Comparison of ENCODE assay signal across 8 cellular contexts in the genomic region with DNA sequence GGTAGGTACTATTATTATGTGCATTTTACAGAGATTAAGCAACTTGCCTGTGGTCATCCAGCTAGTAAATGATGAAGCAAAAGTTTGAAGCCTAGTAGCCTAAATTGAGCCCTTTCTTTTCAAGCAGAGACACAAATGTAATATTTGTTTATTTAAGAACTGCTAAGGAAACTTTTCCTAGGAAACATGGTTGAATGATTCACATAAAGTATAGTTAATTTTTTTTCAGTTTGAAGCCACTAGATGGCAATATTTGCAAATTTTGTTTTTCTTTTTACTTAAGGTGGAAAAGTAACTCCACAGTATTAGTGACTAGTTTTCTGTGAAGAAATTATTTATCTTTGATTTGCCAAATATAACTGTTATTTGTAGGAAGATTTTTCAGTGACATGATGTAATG. TPM values are rescaled to one million over a fixed set of nuclear protein-coding genes. Genes with fewer than 3 reads are reported as not detected.
DNase-seq lines count a peak whose midpoint lies in the region; ATAC-seq, FAIRE-seq and TF ChIP-seq lines count a peak whose summit lies in the region.

No MANE protein-coding gene starts in this region.

- DNase-seq in A549 (ENCODE audit: low read depth in 1 of 2, low spot score in 1 of 2): peak in 1 of 2 experiments; percentile 34
- DNase-seq in GM18507 (ENCODE audit: extremely low spot score, insufficient read length, low read depth): no peak
- no peak for DNase-seq in Peyer's patch
- peak; percentile 20 for DNase-seq in globus pallidus (ENCODE audit: low spot score)
- DNase-seq in islet precursor cell: no peak

- TF ChIP-seq CTCF in A549 (IDR thresholded peaks at IDR 0.05) (peak; percentile 47), Peyer's patch (IDR thresholded peaks at IDR 0.05) (peak in 5 of 6 experiments; percentile 17 to 52 (median 38))

- no peaks in the 10 kb centered on the region for H3K27me3 ChIP-seq in Peyer's patch

- POLR2A ChIA-PET in A549 (lab: Yijun Ruan, JAX): no interaction called here

- FAIRE-seq in A549 (lab: Jason Lieb, UNC) (no peak), GM18507 (lab: Jason Lieb, UNC) (peak; percentile 67)

- ATAC-seq in A549 (peak in 1 of 2 experiments; percentile 65; a peak in 2 of 6 replicates), GM21528 (IDR thresholded peaks at IDR 0.05; ENCODE audit: low FRiP score, unreplicated experiment) (no peak), GM19463 (IDR thresholded peaks at IDR 0.05; ENCODE audit: unreplicated experiment) (no peak), HG02610 (IDR thresholded peaks at IDR 0.05; ENCODE audit: unreplicated experiment) (no peak)

- peak overlapping the region; percentile 28; the same call in 1 of the 3 replicates for H3K4me2 ChIP-seq in A549

- H3K9me3 ChIP-seq in A549 (no peaks in the 10 kb centered on the region), Peyer's patch (no peaks in the 10 kb centered on the region)

- no peaks in the 10 kb centered on the region for H3K36me3 ChIP-seq in Peyer's patch

- H3K4me1 ChIP-seq in A549: peaks cover 5% of the 10 kb centered on the region; the same call in 2 of the 3 replicates
- H3K4me1 ChIP-seq in Peyer's patch: no peaks in the 10 kb centered on the region

- no peak for TF ChIP-seq EP300 in A549 (IDR thresholded peaks at IDR 0.05)

- CTCF ChIA-PET in A549 (lab: Yijun Ruan, JAX): interaction anchor here (1.0 to 1.5 kb wide), 5 partner anchors 22 to 342 kb away, joined by 3 to 5 read pairs (median 3); no protein-coding TSS in a partner anchor

- TF ChIP-seq RAD21 in A549 (conservative IDR thresholded peaks at IDR 0.05 in 1 of 2, IDR thresholded peaks at IDR 0.05 in 1 of 2): peak; percentile 50 to 63

- H3K4me3 ChIP-seq in A549: no peak overlapping the region
- no peak overlapping the region for H3K4me3 ChIP-seq in Peyer's patch

- no peak overlapping the region for H3K27ac ChIP-seq in A549
- no peak overlapping the region for H3K27ac ChIP-seq in Peyer's patch

- TF ChIP-seq POLR2A in A549 (IDR thresholded peaks at IDR 0.05; ENCODE audit: low read length): no peak
- no peak for TF ChIP-seq POLR2A in Peyer's patch (IDR thresholded peaks at IDR 0.05)

TF ChIP-seq in A549, 52 proteins besides CTCF, POLR2A, EP300 and RAD21:
- TF ChIP-seq ESRRA (IDR thresholded peaks at IDR 0.05; ENCODE audit: borderline replicate concordance, low read length) (no peak), SMC3 (IDR thresholded peaks at IDR 0.05) (peak; percentile 48)

RNA-seq across cellular contexts. Expression of gene ANKRD17, which starts 52.8 kb away (rescaled TPM):
- polyA plus RNA-seq in A549 (2011; rRNA removed) (43.5 and 46.3 TPM in 2 replicates), A549 (2017; fragmentation: RNase III; extraction: RNeasy Plus Mini Kit Qiagen cat#74134 plus additional on column Dnase treatment) (17.5 to 19.0 TPM (median 18.1 TPM) in 3 replicates)
- 11.1 and 14.3 TPM in 2 replicates for polyA plus RNA-seq in A549 (2012; cell fraction: cytosol; rRNA removed)
- polyA plus RNA-seq in A549 (2012; cell fraction: nucleus; rRNA removed): 13.6 and 16.5 TPM in 2 replicates
- 79.5 and 82.3 TPM in 2 replicates for polyA minus RNA-seq in A549 (2011; rRNA and poly(A)+ RNA removed)
- 10 to 100 TPM; 61.7 to 92.0 (median 81.0) TPM for total RNA-seq in Peyer's patch
